7 cellular contexts compared by ENCODE assay signal in the genomic region with DNA sequence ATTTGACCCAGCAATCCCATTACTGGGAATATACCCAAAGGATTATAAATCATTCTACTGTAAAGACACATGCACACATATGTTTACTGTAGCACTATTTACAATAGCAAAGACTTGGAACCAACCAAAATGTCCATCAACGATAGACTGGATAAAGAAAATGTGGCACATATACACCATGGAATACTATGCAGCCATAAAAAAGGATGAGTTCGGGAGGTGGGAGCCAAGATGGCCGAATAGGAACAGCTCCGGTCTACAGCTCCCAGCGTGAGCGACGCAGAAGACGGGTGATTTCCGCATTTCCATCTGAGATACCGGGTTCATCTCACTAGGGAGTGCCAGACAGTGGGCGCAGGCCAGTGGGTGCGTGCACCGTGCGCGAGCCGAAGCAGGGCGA.
DNase-seq lines count a peak whose midpoint lies in the region; ATAC-seq and TF ChIP-seq lines count a peak whose summit lies in the region.
"Not testable (repeated sequence)": the region's sequence is repeated elsewhere in the genome, so short reads cannot be mapped to it uniquely, and the experiment has no call there.

No MANE protein-coding gene starts in this region.

- not testable (repeated sequence) for H3K27me3 Mint-ChIP-seq in WTC11 (ENCODE audit: low read depth); activated CD4-positive, alpha-beta T cell treated with anti-CD3 and anti-CD28 coated beads, Interleukin-2, amount 10 ng/mL, durations not matched to agents 24 days and 14 days; activated naive CD8-positive, alpha-beta T cell; endodermal cell (ENCODE audit: insufficient read depth); neural crest cell (ENCODE audit: low read depth)
- peaks cover 15% of the 10 kb centered on the region for H3K27me3 Mint-ChIP-seq in endothelial cell (ENCODE audit: unreplicated experiment)

- H3K27ac Mint-ChIP-seq in WTC11 (peak overlapping the region; percentile 66; the same call in 1 of the 2 replicates), endothelial cell (ENCODE audit: unreplicated experiment) (peak overlapping the region; percentile 65), neural crest cell (ENCODE audit: unreplicated experiment) (peak overlapping the region; percentile 51)
- not testable (repeated sequence) for H3K27ac Mint-ChIP-seq in activated CD4-positive, alpha-beta T cell treated with anti-CD3 and anti-CD28 coated beads, Interleukin-2, amount 10 ng/mL, durations not matched to agents 24 days and 14 days; endodermal cell
- peak overlapping the region; percentile 61 for H3K27ac Mint-ChIP-seq in activated naive CD8-positive, alpha-beta T cell

- not testable (repeated sequence) for H3K4me3 Mint-ChIP-seq in WTC11; activated CD4-positive, alpha-beta T cell treated with anti-CD3 and anti-CD28 coated beads, Interleukin-2, amount 10 ng/mL, durations not matched to agents 24 days and 14 days; activated naive CD8-positive, alpha-beta T cell; endodermal cell; neural crest cell
- peak overlapping the region; percentile 70 for H3K4me3 Mint-ChIP-seq in endothelial cell (ENCODE audit: unreplicated experiment)

- intact Hi-C loops in activated CD4-positive, alpha-beta T cell treated with anti-CD3 and anti-CD28 coated beads, Interleukin-2, amount 10 ng/mL, durations not matched to agents 24 days and 14 days (cut with micrococcal nuclease), result not testable (repeated sequence)

- H3K4me1 Mint-ChIP-seq in WTC11, result peaks cover 38% of the 10 kb centered on the region
- H3K4me1 Mint-ChIP-seq in activated CD4-positive, alpha-beta T cell treated with anti-CD3 and anti-CD28 coated beads, Interleukin-2, amount 10 ng/mL, durations not matched to agents 24 days and 14 days; activated naive CD8-positive, alpha-beta T cell (ENCODE audit: low read depth): not testable (repeated sequence)
- H3K4me1 Mint-ChIP-seq in endodermal cell, result peaks cover 16% of the 10 kb centered on the region
- peaks cover 30% of the 10 kb centered on the region for H3K4me1 Mint-ChIP-seq in endothelial cell (ENCODE audit: unreplicated experiment)
- H3K4me1 Mint-ChIP-seq in neural crest cell, result peaks cover 28% of the 10 kb centered on the region

- not testable (repeated sequence) for H3K4me1 ChIP-seq in HEK293 (ENCODE audit: control insufficient read depth, insufficient read depth, low read length); endodermal cell (ENCODE audit: control insufficient read depth, insufficient read depth, low read length)

- CTCF ChIA-PET in HEK293 (lab: Yijun Ruan, JAX); WTC11 (lab: Charles Lee): not testable (repeated sequence)

- not testable (repeated sequence) for H3K9ac ChIP-seq in endodermal cell (ENCODE audit: extremely low read depth, low read length, poor library complexity, severe bottlenecking)

- TF ChIP-seq CTCF in HEK293 (tag by site-specific recombination; IDR thresholded peaks at IDR 0.05); WTC11 (IDR thresholded peaks at IDR 0.05); endodermal cell (conservative IDR thresholded peaks at IDR 0.05); endothelial cell (IDR thresholded peaks at IDR 0.05; ENCODE audit: unreplicated experiment); neural crest cell (conservative IDR thresholded peaks at IDR 0.05): not testable (repeated sequence)

- 94% methylated on average over 5 of the region's 17 CpGs; no CpG with 5 or more reads in 1 of the 2 experiments for WGBS in endodermal cell (ENCODE audit: insufficient coverage in 1 of 2, insufficient read length in 1 of 2), 2 experiments

- not testable (repeated sequence) for ATAC-seq in WTC11

- not testable (repeated sequence) for H3K27me3 ChIP-seq in endodermal cell (ENCODE audit: control insufficient read depth, insufficient read depth, low read length, poor library complexity, severe bottlenecking)

- not testable (repeated sequence) for DNase-seq in WTC11 (ENCODE audit: low spot score); endodermal cell; endothelial cell (ENCODE audit: low spot score); neural crest cell (ENCODE audit: low read depth, low spot score)
- peak; percentile 8 for DNase-seq in activated CD4-positive, alpha-beta T cell treated with anti-CD3 and anti-CD28 coated beads, Interleukin-2, amount 10 ng/mL, durations not matched to agents 24 days and 14 days

- H3K4me3 ChIP-seq in HEK293 (ENCODE audit: low read depth, low read length), result not testable (repeated sequence)
- H3K4me3 ChIP-seq in endodermal cell (ENCODE audit: low read length), result peak overlapping the region; percentile 49

- POLR2A ChIA-PET in HEK293 (lab: Yijun Ruan, JAX); WTC11 (lab: Charles Lee): not testable (repeated sequence)

- H3K9me3 Mint-ChIP-seq in WTC11; activated CD4-positive, alpha-beta T cell treated with anti-CD3 and anti-CD28 coated beads, Interleukin-2, amount 10 ng/mL, durations not matched to agents 24 days and 14 days; activated naive CD8-positive, alpha-beta T cell (ENCODE audit: low read depth); endodermal cell; endothelial cell (ENCODE audit: unreplicated experiment); neural crest cell: not testable (repeated sequence)

- not testable (repeated sequence) for H3K36me3 Mint-ChIP-seq in WTC11; activated CD4-positive, alpha-beta T cell treated with anti-CD3 and anti-CD28 coated beads, Interleukin-2, amount 10 ng/mL, durations not matched to agents 24 days and 14 days (ENCODE audit: low read depth); activated naive CD8-positive, alpha-beta T cell
- H3K36me3 Mint-ChIP-seq in endodermal cell (ENCODE audit: low read depth) (peaks cover 11% of the 10 kb centered on the region), endothelial cell (ENCODE audit: low read depth, unreplicated experiment) (peaks cover 32% of the 10 kb centered on the region), neural crest cell (ENCODE audit: low read depth) (peaks cover 23% of the 10 kb centered on the region)

- H3K27ac ChIP-seq in HEK293 (ENCODE audit: extremely low read depth, low read depth, low read length); endodermal cell (ENCODE audit: low read depth, low read length): not testable (repeated sequence)

- H3K9me3 ChIP-seq in HEK293 (ENCODE audit: control insufficient read depth, insufficient read depth, low read depth, low read length), result not testable (repeated sequence)
- H3K9me3 ChIP-seq in endodermal cell (ENCODE audit: control insufficient read depth, low read length), result peaks cover 16% of the 10 kb centered on the region

- H3K36me3 ChIP-seq in HEK293 (ENCODE audit: control insufficient read depth in 2 of 2, insufficient read depth in 1 of 2, low read length in 2 of 2); endodermal cell (ENCODE audit: control insufficient read depth, insufficient read depth, low read length): not testable (repeated sequence)

TF ChIP-seq in WTC11, 78 proteins besides CTCF, POLR2A, EP300 and RAD21:
- 0 out of 2 replicates have a peak, but pooled peaks have one; percentile 36 for TF ChIP-seq GTF2I (CRISPR knock-in tag; conservative IDR thresholded peaks at IDR 0.05)
